24 cellular contexts compared by ENCODE assay signal in genomic region chr17:7192271-7192937, GRCh38. TPM values are rescaled to one million over a fixed set of nuclear protein-coding genes. Genes with fewer than 3 reads are reported as not detected.
DNase-seq lines count a peak whose midpoint lies in the region; ATAC-seq and TF ChIP-seq lines count a peak whose summit lies in the region.
"Had no signal": no experiment of that assay in that cellular context is flagged by ENCODE, and none has a peak within 500 bp of the region (broad histone marks: within the 10 kb centered on the region; RNA-seq: fewer than 3 reads in every experiment).

No MANE protein-coding gene starts in this region.

- no peaks in the 10 kb centered on the region for H3K9me3 ChIP-seq in neural progenitor cell (ENCODE audit: low read depth)
- H3K9me3 ChIP-seq: Peyer's patch, SJSA1 had no signal

- peaks cover 14% of the 10 kb centered on the region for H4K20me1 ChIP-seq in neural progenitor cell (ENCODE audit: low read depth)

- no peak overlapping the region for H3K4me3 ChIP-seq in neural progenitor cell
- H3K4me3 ChIP-seq: Peyer's patch, SJSA1 had no signal

- CTCF ChIA-PET in activated CD4-positive, alpha-beta T cell treated with anti-CD3 and anti-CD28 coated beads, Interleukin-2, amount 10 ng/mL, durations not matched to agents 7 days and 5 days (lab: Charles Lee) = no interaction called here

- peaks cover 1% of the 10 kb centered on the region for H3K4me1 Mint-ChIP-seq in activated CD4-positive, alpha-beta T cell treated with anti-CD3 and anti-CD28 coated beads, Interleukin-2, amount 10 ng/mL, durations not matched to agents 24 days and 14 days
- no peaks in the 10 kb centered on the region for H3K4me1 Mint-ChIP-seq in activated CD4-positive, alpha-beta T cell treated with anti-CD3 and anti-CD28 coated beads, Interleukin-2, amount 10 ng/mL, durations not matched to agents 7 days and 5 days
- peaks cover 14% of the 10 kb centered on the region for H3K4me1 Mint-ChIP-seq in neural progenitor cell
- H3K4me1 Mint-ChIP-seq: CD4-positive, alpha-beta memory T cell had no signal

- intact Hi-C loops in activated CD4-positive, alpha-beta T cell treated with anti-CD3 and anti-CD28 coated beads, Interleukin-2, amount 10 ng/mL, durations not matched to agents 24 days and 14 days (cut with micrococcal nuclease) = no loop called here

- no peaks in the 10 kb centered on the region for H3K36me3 ChIP-seq in neural progenitor cell

- no peak overlapping the region for H3K27ac ChIP-seq in neural progenitor cell
- H3K27ac ChIP-seq: 22Rv1, Peyer's patch, SJSA1 had no signal

- H3K4me3 Mint-ChIP-seq in activated CD4-positive, alpha-beta T cell treated with anti-CD3 and anti-CD28 coated beads, Interleukin-2, amount 10 ng/mL, durations not matched to agents 24 days and 14 days = no peak overlapping the region
- H3K4me3 Mint-ChIP-seq in activated CD4-positive, alpha-beta T cell treated with anti-CD3 and anti-CD28 coated beads, Interleukin-2, amount 10 ng/mL, durations not matched to agents 7 days and 5 days = no peak overlapping the region
- H3K4me3 Mint-ChIP-seq in neural progenitor cell = no peak overlapping the region
- H3K4me3 Mint-ChIP-seq: CD4-positive, alpha-beta memory T cell; type B pancreatic cell had no signal

- no peak for ATAC-seq in GM18502 (IDR thresholded peaks at IDR 0.05; ENCODE audit: poor library complexity, unreplicated experiment)

- H3K9me3 Mint-ChIP-seq in activated CD4-positive, alpha-beta T cell treated with anti-CD3 and anti-CD28 coated beads, Interleukin-2, amount 10 ng/mL, durations not matched to agents 24 days and 14 days = no peaks in the 10 kb centered on the region
- no peaks in the 10 kb centered on the region for H3K9me3 Mint-ChIP-seq in activated CD4-positive, alpha-beta T cell treated with anti-CD3 and anti-CD28 coated beads, Interleukin-2, amount 10 ng/mL, durations not matched to agents 7 days and 5 days
- no peaks in the 10 kb centered on the region for H3K9me3 Mint-ChIP-seq in neural progenitor cell
- H3K9me3 Mint-ChIP-seq: CD4-positive, alpha-beta memory T cell; type B pancreatic cell had no signal

- H3K27me3 Mint-ChIP-seq in activated CD4-positive, alpha-beta T cell treated with anti-CD3 and anti-CD28 coated beads, Interleukin-2, amount 10 ng/mL, durations not matched to agents 24 days and 14 days = no peaks in the 10 kb centered on the region
- no peaks in the 10 kb centered on the region for H3K27me3 Mint-ChIP-seq in activated CD4-positive, alpha-beta T cell treated with anti-CD3 and anti-CD28 coated beads, Interleukin-2, amount 10 ng/mL, durations not matched to agents 7 days and 5 days
- peaks cover 7% of the 10 kb centered on the region for H3K27me3 Mint-ChIP-seq in neural progenitor cell (ENCODE audit: insufficient read depth, low read depth)
- H3K27me3 Mint-ChIP-seq: CD4-positive, alpha-beta memory T cell; type B pancreatic cell had no signal

- POLR2A ChIA-PET in activated CD4-positive, alpha-beta T cell treated with anti-CD3 and anti-CD28 coated beads, Interleukin-2, amount 10 ng/mL, durations not matched to agents 7 days and 5 days (lab: Charles Lee) = no interaction called here

- no peaks in the 10 kb centered on the region for H3K79me2 ChIP-seq in neural progenitor cell (ENCODE audit: low read depth)

- H3K27me3 ChIP-seq in neural progenitor cell = no peaks in the 10 kb centered on the region
- H3K27me3 ChIP-seq: Peyer's patch, SJSA1 had no signal

- no peaks in the 10 kb centered on the region for H3F3A ChIP-seq in neural progenitor cell (ENCODE audit: low read depth)

- no peak overlapping the region for H2AFZ ChIP-seq in neural progenitor cell (replicated peaks)

- H3K36me3 Mint-ChIP-seq in activated CD4-positive, alpha-beta T cell treated with anti-CD3 and anti-CD28 coated beads, Interleukin-2, amount 10 ng/mL, durations not matched to agents 24 days and 14 days (ENCODE audit: low read depth) = peaks cover 3% of the 10 kb centered on the region
- H3K36me3 Mint-ChIP-seq in activated CD4-positive, alpha-beta T cell treated with anti-CD3 and anti-CD28 coated beads, Interleukin-2, amount 10 ng/mL, durations not matched to agents 7 days and 5 days (ENCODE audit: low read depth) = no peaks in the 10 kb centered on the region
- H3K36me3 Mint-ChIP-seq in neural progenitor cell = peaks cover 35% of the 10 kb centered on the region
- H3K36me3 Mint-ChIP-seq: type B pancreatic cell had no signal

- H3K9ac ChIP-seq in neural progenitor cell = no peak overlapping the region

- TF ChIP-seq CTCF in neural progenitor cell (IDR thresholded peaks at IDR 0.05) = no peak

- no peak for DNase-seq in activated CD4-positive, alpha-beta T cell treated with anti-CD3 and anti-CD28 coated beads, Interleukin-2, amount 10 ng/mL, durations not matched to agents 24 days and 14 days
- DNase-seq in activated CD4-positive, alpha-beta T cell treated with anti-CD3 and anti-CD28 coated beads, Interleukin-2, amount 10 ng/mL, durations not matched to agents 7 days and 5 days = no peak
- DNase-seq in NCI-H82 treated with DMSO at 0.1 percent for 48 hours (lab: John Stamatoyannopoulos, UW; ENCODE audit: unreplicated experiment) = peak; percentile 87
- peak; percentile 46 for DNase-seq in cerebellum (ENCODE audit: low spot score)
- no peak for DNase-seq in neural progenitor cell (ENCODE audit: low spot score)
- no peak for DNase-seq in dedifferentiated amniotic fluid mesenchymal stem cell (ENCODE audit: extremely low spot score)
- DNase-seq in NCI-H2029 (lab: John Stamatoyannopoulos, UW) = no peak
- DNase-seq: activated CD4-positive, alpha-beta T cell treated with anti-CD3 and anti-CD28 coated beads for 1 hour; activated CD8-positive, alpha-beta memory T cell treated with anti-CD3 and anti-CD28 coated beads for 24 hours; activated naive CD4-positive, alpha-beta T cell treated with Interleukin-2 at 50 U/mL for 16 hours; activated T-cell treated with anti-CD3 and anti-CD28 coated beads, Interleukin-2, amount 50 U/mL, for 1 hour; amniotic stem cell; GDM1; HCEC 1CT; NCI-H1105; NCI-H2081 treated with DMSO at 0.1 percent for 48 hours; NCI-H446 treated with DMSO at 0.1 percent for 48 hours; Peyer's patch; T-helper 1 cell had no signal

- no peak overlapping the region for H3K4me2 ChIP-seq in neural progenitor cell

- peak overlapping the region; percentile 34 for H3K27ac Mint-ChIP-seq in activated CD4-positive, alpha-beta T cell treated with anti-CD3 and anti-CD28 coated beads, Interleukin-2, amount 10 ng/mL, durations not matched to agents 24 days and 14 days
- H3K27ac Mint-ChIP-seq in activated CD4-positive, alpha-beta T cell treated with anti-CD3 and anti-CD28 coated beads, Interleukin-2, amount 10 ng/mL, durations not matched to agents 7 days and 5 days = no peak overlapping the region
- H3K27ac Mint-ChIP-seq in neural progenitor cell = peak overlapping the region; percentile 78
- H3K27ac Mint-ChIP-seq: type B pancreatic cell had no signal

- no peaks in the 10 kb centered on the region for H3K4me1 ChIP-seq in neural progenitor cell
- H3K4me1 ChIP-seq: Peyer's patch, SJSA1 had no signal

RNA-seq across cellular contexts. Expression of gene ASGR1, which starts 13.2 kb away (rescaled TPM):
- 1.8 and 1.9 TPM in 2 replicates for total RNA-seq in activated CD4-positive, alpha-beta T cell treated with anti-CD3 and anti-CD28 coated beads, Interleukin-2, amount 10 ng/mL, durations not matched to agents 24 days and 14 days
- total RNA-seq in activated CD4-positive, alpha-beta T cell treated with anti-CD3 and anti-CD28 coated beads, Interleukin-2, amount 10 ng/mL, durations not matched to agents 7 days and 5 days = under 1 TPM; 0.29 to 0.62 TPM
- total RNA-seq in cerebellum (11.2 TPM), neural progenitor cell (ENCODE audit: low replicate concordance) (3.1 and 4.4 TPM in 2 replicates)
- total RNA-seq: CD4-positive, alpha-beta memory T cell had no signal

RNA-seq across cellular contexts. Expression of gene DLG4, which starts 27.2 kb away (rescaled TPM):
- total RNA-seq in activated CD4-positive, alpha-beta T cell treated with anti-CD3 and anti-CD28 coated beads, Interleukin-2, amount 10 ng/mL, durations not matched to agents 24 days and 14 days = 12.4 and 14.0 TPM in 2 replicates
- 1 to 10 TPM; 9.4 to 9.5 TPM for total RNA-seq in activated CD4-positive, alpha-beta T cell treated with anti-CD3 and anti-CD28 coated beads, Interleukin-2, amount 10 ng/mL, durations not matched to agents 7 days and 5 days
- total RNA-seq in cerebellum (77.9 TPM), neural progenitor cell (ENCODE audit: low replicate concordance) (23.5 and 50.5 TPM in 2 replicates)

RNA-seq across cellular contexts. Expression of gene ACADVL, which starts 27.3 kb away (rescaled TPM):
- total RNA-seq in activated CD4-positive, alpha-beta T cell treated with anti-CD3 and anti-CD28 coated beads, Interleukin-2, amount 10 ng/mL, durations not matched to agents 24 days and 14 days = 244 and 267 TPM in 2 replicates
- 100 to 1,000 TPM; 338 to 370 TPM for total RNA-seq in activated CD4-positive, alpha-beta T cell treated with anti-CD3 and anti-CD28 coated beads, Interleukin-2, amount 10 ng/mL, durations not matched to agents 7 days and 5 days
- 100 TPM for total RNA-seq in cerebellum
- 86.7 and 194 TPM in 2 replicates for total RNA-seq in neural progenitor cell (ENCODE audit: low replicate concordance)

RNA-seq across cellular contexts. Expression of gene DVL2, which starts 41.9 kb away (rescaled TPM):
- 71.1 and 77.7 TPM in 2 replicates for total RNA-seq in activated CD4-positive, alpha-beta T cell treated with anti-CD3 and anti-CD28 coated beads, Interleukin-2, amount 10 ng/mL, durations not matched to agents 24 days and 14 days
- 10 to 100 TPM; 53.2 TPM for total RNA-seq in activated CD4-positive, alpha-beta T cell treated with anti-CD3 and anti-CD28 coated beads, Interleukin-2, amount 10 ng/mL, durations not matched to agents 7 days and 5 days
- total RNA-seq in cerebellum (52.5 TPM), neural progenitor cell (ENCODE audit: low replicate concordance) (43.9 and 113 TPM in 2 replicates)

RNA-seq across cellular contexts. Expression of gene PHF23, which starts 46.9 kb away (rescaled TPM):
- total RNA-seq in activated CD4-positive, alpha-beta T cell treated with anti-CD3 and anti-CD28 coated beads, Interleukin-2, amount 10 ng/mL, durations not matched to agents 24 days and 14 days = 46.2 and 51.7 TPM in 2 replicates
- 10 to 100 TPM; 55.9 to 59.2 TPM for total RNA-seq in activated CD4-positive, alpha-beta T cell treated with anti-CD3 and anti-CD28 coated beads, Interleukin-2, amount 10 ng/mL, durations not matched to agents 7 days and 5 days
- 20.5 TPM for total RNA-seq in cerebellum
- total RNA-seq in neural progenitor cell (ENCODE audit: low replicate concordance) = 31.6 and 59.1 TPM in 2 replicates

Comparison
In these comparisons a context has a peak if more than half of its experiments do, and no peak if none do; other contexts are left out.
1. DNase-seq: peak in NCI-H82 treated with DMSO at 0.1 percent for 48 hours (single experiment) and cerebellum (single experiment); none in activated CD4-positive, alpha-beta T cell treated with anti-CD3 and anti-CD28 coated beads, Interleukin-2, amount 10 ng/mL, durations not matched to agents 24 days and 14 days (single experiment), activated CD4-positive, alpha-beta T cell treated with anti-CD3 and anti-CD28 coated beads, Interleukin-2, amount 10 ng/mL, durations not matched to agents 7 days and 5 days (single experiment), neural progenitor cell (single experiment), dedifferentiated amniotic fluid mesenchymal stem cell (single experiment) and NCI-H2029 (single experiment).